Comparison of ENCODE assay signal across 1 cellular context in genomic region chr6:163738304-163738703, GRCh38.
TF ChIP-seq lines count a peak whose summit lies in the region.

No MANE protein-coding gene starts in this region.

TF ChIP-seq in GM23338, 12 proteins besides CTCF, POLR2A, EP300 and RAD21 (continued from another document):
- TF ChIP-seq ETS1 (IDR thresholded peaks at IDR 0.05) (no peak), REST (IDR thresholded peaks at IDR 0.05; ENCODE audit: unreplicated experiment) (no peak), CREB1 (CRISPR knock-in tag; IDR thresholded peaks at IDR 0.05; ENCODE audit: low read depth) (no peak), ZNF114 (CRISPR knock-in tag; IDR thresholded peaks at IDR 0.05) (no peak), ZNF462 (CRISPR knock-in tag; IDR thresholded peaks at IDR 0.05) (no peak), NANOG (IDR thresholded peaks at IDR 0.05; ENCODE audit: borderline replicate concordance) (no peak), ZNF331 (CRISPR knock-in tag; IDR thresholded peaks at IDR 0.05; ENCODE audit: low read depth) (no peak)
TF ChIP-seq in GM23338: peak in this region for 0.
